22 cellular contexts compared by ENCODE assay signal in the genomic region with DNA sequence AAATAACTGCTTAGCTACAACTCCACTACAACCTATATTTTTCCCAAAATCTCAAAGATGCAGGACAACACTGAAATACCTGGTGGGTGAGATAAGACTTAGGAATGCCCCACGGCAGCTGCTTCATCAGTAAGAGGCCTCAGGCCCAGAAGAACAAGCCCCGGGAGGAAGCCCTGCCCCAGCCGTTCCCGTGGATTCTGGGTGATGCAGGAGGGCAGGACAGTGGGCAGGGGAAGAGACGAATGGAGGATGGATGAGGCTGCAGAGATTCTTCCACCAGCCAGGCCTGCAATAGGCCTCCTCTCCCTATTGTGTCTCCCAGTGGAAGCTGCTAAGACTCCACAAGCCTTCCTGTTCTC.
A peak's percentile ranks its signal among the peaks of the same experiment; 100 is the strongest.
DNase-seq lines count a peak whose midpoint lies in the region; ATAC-seq and TF ChIP-seq lines count a peak whose summit lies in the region.
"Had no signal": no experiment of that assay in that cellular context is flagged by ENCODE, and none has a peak within 500 bp of the region (broad histone marks: within the 10 kb centered on the region; RNA-seq: fewer than 3 reads in every experiment).

No MANE protein-coding gene starts in this region.

- intact Hi-C loops in colonic mucosa (cut with DNase I), result no loop called here

- H3K9me3 ChIP-seq in endodermal cell (ENCODE audit: control insufficient read depth, low read length) (no peaks in the 10 kb centered on the region), colonic mucosa (no peaks in the 10 kb centered on the region), SJCRH30 (replicated peaks) (no peaks in the 10 kb centered on the region)
- H3K9me3 ChIP-seq: MG63, Peyer's patch had no signal

- H3K27ac ChIP-seq in endodermal cell (ENCODE audit: low read depth, low read length) (no peak overlapping the region), colonic mucosa (no peak overlapping the region), SJCRH30 (no peak overlapping the region)
- H3K27ac ChIP-seq: Peyer's patch had no signal

- H3K9ac ChIP-seq in endodermal cell (ENCODE audit: extremely low read depth, low read length, poor library complexity, severe bottlenecking) (no peak overlapping the region), colonic mucosa (ENCODE audit: low read depth in 2 of 2, low read length in 2 of 2) (no peak overlapping the region)

- H3K36me3 ChIP-seq in endodermal cell (ENCODE audit: control insufficient read depth, insufficient read depth, low read length) (no peaks in the 10 kb centered on the region), colonic mucosa (no peaks in the 10 kb centered on the region), SJCRH30 (no peaks in the 10 kb centered on the region)
- H3K36me3 ChIP-seq: MG63, Peyer's patch had no signal

- peak; percentile 32 for DNase-seq in activated CD8-positive, alpha-beta memory T cell treated with anti-CD3 and anti-CD28 coated beads for 24 hours
- DNase-seq in activated CD8-positive, alpha-beta memory T cell treated with anti-CD3 and anti-CD28 coated beads, Interleukin-2, amount 50 U/mL, for 4 hours, result no peak
- peak; percentile 41 for DNase-seq in endodermal cell
- peak; percentile 12 for DNase-seq in omental fat pad (ENCODE audit: low spot score)
- no peak for DNase-seq in colonic mucosa
- DNase-seq in HuH-7.5 (ENCODE audit: low spot score), result no peak
- DNase-seq in SJCRH30, result no peak
- DNase-seq in NCI-H774 (lab: John Stamatoyannopoulos, UW), result no peak
- DNase-seq: 8988T, DMS79, HCEC 1CT, Kasumi-1, MG63, NCI-H1048, NCI-H2081, NCI-H2171 treated with DMSO at 0.1 percent for 48 hours, NCI-H446, NCI-H526 treated with DMSO at 0.1 percent for 48 hours had no signal

- no peaks in the 10 kb centered on the region for H3K27me3 Mint-ChIP-seq in endodermal cell (ENCODE audit: insufficient read depth)

- no peak overlapping the region for H3K27ac Mint-ChIP-seq in endodermal cell
- H3K27ac Mint-ChIP-seq: CD14-positive monocyte, IgD-negative memory B cell had no signal

- H3K9me3 Mint-ChIP-seq in endodermal cell, result no peaks in the 10 kb centered on the region
- H3K9me3 Mint-ChIP-seq: CD14-positive monocyte, IgD-negative memory B cell had no signal

- no peak for ATAC-seq in omental fat pad (ENCODE audit: low FRiP score)
- ATAC-seq: Right ventricle myocardium inferior had no signal

- WGBS in endodermal cell (ENCODE audit: insufficient coverage in 1 of 2, insufficient read length in 1 of 2), 2 experiments, result 90 to 91% methylated on average over 3 to 5 of the region's 5 CpGs

- H3K4me1 ChIP-seq in endodermal cell (ENCODE audit: control insufficient read depth, insufficient read depth, low read length) (no peaks in the 10 kb centered on the region), colonic mucosa (no peaks in the 10 kb centered on the region), SJCRH30 (no peaks in the 10 kb centered on the region)
- H3K4me1 ChIP-seq: Peyer's patch had no signal

- TF ChIP-seq CTCF in endodermal cell (conservative IDR thresholded peaks at IDR 0.05) (no peak), omental fat pad (IDR thresholded peaks at IDR 0.05) (no peak), colonic mucosa (IDR thresholded peaks at IDR 0.05) (no peak)

- H3K36me3 Mint-ChIP-seq in endodermal cell (ENCODE audit: low read depth), result no peaks in the 10 kb centered on the region
- H3K36me3 Mint-ChIP-seq: CD14-positive monocyte, IgD-negative memory B cell had no signal

- no peak overlapping the region for H3K4me3 Mint-ChIP-seq in endodermal cell
- H3K4me3 Mint-ChIP-seq: CD14-positive monocyte, IgD-negative memory B cell had no signal

- H3K4me3 ChIP-seq in endodermal cell (ENCODE audit: low read length), result no peak overlapping the region
- no peak overlapping the region for H3K4me3 ChIP-seq in colonic mucosa
- H3K4me3 ChIP-seq in SJCRH30, result no peak overlapping the region
- H3K4me3 ChIP-seq: MG63, Peyer's patch had no signal

- H3K27me3 ChIP-seq in endodermal cell (ENCODE audit: control insufficient read depth, insufficient read depth, low read length, poor library complexity, severe bottlenecking), result no peaks in the 10 kb centered on the region
- no peaks in the 10 kb centered on the region for H3K27me3 ChIP-seq in colonic mucosa
- peaks cover 12% of the 10 kb centered on the region for H3K27me3 ChIP-seq in SJCRH30
- H3K27me3 ChIP-seq: MG63, Peyer's patch had no signal

- H3K4me1 Mint-ChIP-seq in endodermal cell, result no peaks in the 10 kb centered on the region
- H3K4me1 Mint-ChIP-seq: IgD-negative memory B cell had no signal

Comparison
In these comparisons a context has a peak if more than half of its experiments do, and no peak if none do; other contexts are left out.
1. DNase-seq: peak in activated CD8-positive, alpha-beta memory T cell treated with anti-CD3 and anti-CD28 coated beads for 24 hours (single experiment), endodermal cell (single experiment) and omental fat pad (single experiment); none in activated CD8-positive, alpha-beta memory T cell treated with anti-CD3 and anti-CD28 coated beads, Interleukin-2, amount 50 U/mL, for 4 hours (single experiment), colonic mucosa (single experiment), HuH-7.5 (single experiment), SJCRH30 (0 of 2) and NCI-H774 (single experiment).